1 cellular context compared by ENCODE assay signal in genomic region chr6:133243723-133244122, GRCh38.
TF ChIP-seq lines count a peak whose summit lies in the region.

No MANE protein-coding gene starts in this region.

TF ChIP-seq in WTC11, 78 proteins besides CTCF, POLR2A, EP300 and RAD21 (continued from another document):
- TF ChIP-seq ZBTB43 (CRISPR knock-in tag; IDR thresholded peaks at IDR 0.05) = no peak
- no peak for TF ChIP-seq HMGXB4 (CRISPR knock-in tag; IDR thresholded peaks at IDR 0.05)
- no peak for TF ChIP-seq JAZF1 (CRISPR knock-in tag; IDR thresholded peaks at IDR 0.05)
- no peak for TF ChIP-seq ZNF263 (CRISPR knock-in tag; IDR thresholded peaks at IDR 0.05; ENCODE audit: low read depth)
- no peak for TF ChIP-seq OVOL2 (CRISPR knock-in tag; IDR thresholded peaks at IDR 0.05; ENCODE audit: borderline replicate concordance)
- TF ChIP-seq ZNF396 (CRISPR knock-in tag; IDR thresholded peaks at IDR 0.05; ENCODE audit: borderline replicate concordance) = no peak
